ENCODE assay signal across 20 cellular contexts in genomic region chr9:8365466-8366160, GRCh38.
DNase-seq lines count a peak whose midpoint lies in the region; ATAC-seq lines count a peak whose summit lies in the region.
"Had no signal": no experiment of that assay in that cellular context is flagged by ENCODE, and none has a peak within 500 bp of the region (broad histone marks: within the 10 kb centered on the region; RNA-seq: fewer than 3 reads in every experiment).

No MANE protein-coding gene starts in this region.

- peak; percentile 45 for DNase-seq in glomerular visceral epithelial cell (ENCODE audit: extremely low spot score)
- DNase-seq in Karpas-422, result no peak
- DNase-seq in posterior cingulate gyrus, result no peak
- DNase-seq in NCI-H187 treated with DMSO at 0.1 percent for 48 hours (lab: John Stamatoyannopoulos, UW), result no peak
- DNase-seq: activated CD4-positive, alpha-beta T cell treated with anti-CD3 and anti-CD28 coated beads, Interleukin-2, amount 50 U/mL, for 48 hours; AML-193; COR-L47; H9; MG63; NCI-H1694; stimulated activated CD4-positive, alpha-beta T cell treated with anti-CD3 and anti-CD28 coated beads, Interleukin-12 subunit alpha, Interleukin-12 subunit beta, amount 100 ng/mL, for 4 hours; T-helper 2 cell; thyroid gland; WERI-Rb-1 had no signal

- intact Hi-C loops in posterior cingulate gyrus (cut with DNase I), result no loop called here

- H3K4me3 ChIP-seq in skeletal muscle satellite cell (ENCODE audit: low read length) (peak overlapping the region; percentile 1), Karpas-422 (ENCODE audit: low read length) (no peak overlapping the region)
- H3K4me3 ChIP-seq: MG63, thyroid gland had no signal

- H3K4me1 ChIP-seq in skeletal muscle satellite cell (ENCODE audit: control insufficient read depth, insufficient read depth, low read length) (peaks cover 31% of the 10 kb centered on the region), Karpas-422 (ENCODE audit: low read length) (no peaks in the 10 kb centered on the region)
- H3K4me1 ChIP-seq: thyroid gland had no signal

- ATAC-seq in GM18508 (IDR thresholded peaks at IDR 0.05; ENCODE audit: insufficient read depth, unreplicated experiment), result peak; percentile 4
- ATAC-seq in activated T-helper 17 cell treated with anti-CD3 and anti-CD28 coated beads, Interleukin-2, amount 50 U/mL, for 72 hours (replicated peaks), result peak; percentile 53

- H3K27me3 Mint-ChIP-seq in activated T-helper 17 cell treated with anti-CD3 and anti-CD28 coated beads, Interleukin-2, amount 50 U/mL, for 72 hours, result no peaks in the 10 kb centered on the region
- H3K27me3 Mint-ChIP-seq: IgD-negative memory B cell had no signal

- no peaks in the 10 kb centered on the region for H3K79me2 ChIP-seq in Karpas-422 (ENCODE audit: low read length)

- H4K20me1 ChIP-seq in Karpas-422 (ENCODE audit: insufficient read depth, low read depth, low read length), result no peaks in the 10 kb centered on the region

- no peaks in the 10 kb centered on the region for H3K9me3 Mint-ChIP-seq in activated T-helper 17 cell treated with anti-CD3 and anti-CD28 coated beads, Interleukin-2, amount 50 U/mL, for 72 hours
- H3K9me3 Mint-ChIP-seq: activated naive CD4-positive, alpha-beta T cell treated with anti-CD3 and anti-CD28 coated beads, Interleukin-2, amount 50 U/mL, for 24 hours; H9; IgD-negative memory B cell had no signal

- H2AFZ ChIP-seq in Karpas-422 (ENCODE audit: low read length), result no peak overlapping the region

- H3K9ac ChIP-seq in skeletal muscle satellite cell (ENCODE audit: low read depth, low read length), result no peak overlapping the region
- H3K9ac ChIP-seq in Karpas-422 (ENCODE audit: low read length), result no peak overlapping the region

- H3K4me2 ChIP-seq in skeletal muscle satellite cell (ENCODE audit: low read length), result peak overlapping the region; percentile 45
- H3K4me2 ChIP-seq in Karpas-422 (ENCODE audit: low read depth, low read length, poor library complexity, severe bottlenecking), result no peak overlapping the region

- no peaks in the 10 kb centered on the region for H3K9me3 ChIP-seq in skeletal muscle satellite cell (replicated peaks; ENCODE audit: low read length)
- peaks cover 20% of the 10 kb centered on the region for H3K9me3 ChIP-seq in Karpas-422 (ENCODE audit: low read length)
- H3K9me3 ChIP-seq: MG63, thyroid gland had no signal

- H3K27ac ChIP-seq in Karpas-422 (ENCODE audit: low read length), result no peak overlapping the region
- H3K27ac ChIP-seq: epithelial cell of prostate, thyroid gland, WERI-Rb-1 had no signal

- no peaks in the 10 kb centered on the region for H3K9me2 ChIP-seq in Karpas-422 (replicated peaks; ENCODE audit: insufficient read depth, low read length)

- peak overlapping the region; percentile 21 for H3K4me3 Mint-ChIP-seq in activated T-helper 17 cell treated with anti-CD3 and anti-CD28 coated beads, Interleukin-2, amount 50 U/mL, for 72 hours
- H3K4me3 Mint-ChIP-seq: activated naive CD4-positive, alpha-beta T cell treated with anti-CD3 and anti-CD28 coated beads, Interleukin-2, amount 50 U/mL, for 24 hours; H9; IgD-negative memory B cell had no signal

- no peaks in the 10 kb centered on the region for H3K36me3 Mint-ChIP-seq in activated T-helper 17 cell treated with anti-CD3 and anti-CD28 coated beads, Interleukin-2, amount 50 U/mL, for 72 hours (ENCODE audit: low read depth)
- H3K36me3 Mint-ChIP-seq: activated naive CD4-positive, alpha-beta T cell treated with anti-CD3 and anti-CD28 coated beads, Interleukin-2, amount 50 U/mL, for 24 hours had no signal

- H3K4me1 Mint-ChIP-seq in activated T-helper 17 cell treated with anti-CD3 and anti-CD28 coated beads, Interleukin-2, amount 50 U/mL, for 72 hours, result peaks cover 5% of the 10 kb centered on the region
- H3K4me1 Mint-ChIP-seq: activated naive CD4-positive, alpha-beta T cell treated with anti-CD3 and anti-CD28 coated beads, Interleukin-2, amount 50 U/mL, for 24 hours; H9; IgD-negative memory B cell had no signal

- H3K27ac Mint-ChIP-seq in activated T-helper 17 cell treated with anti-CD3 and anti-CD28 coated beads, Interleukin-2, amount 50 U/mL, for 72 hours, result peak overlapping the region; percentile 26
- H3K27ac Mint-ChIP-seq: activated naive CD4-positive, alpha-beta T cell treated with anti-CD3 and anti-CD28 coated beads, Interleukin-2, amount 50 U/mL, for 24 hours; H9; IgD-negative memory B cell had no signal

- H3K36me3 ChIP-seq in skeletal muscle satellite cell (ENCODE audit: insufficient read depth, low read length) (no peaks in the 10 kb centered on the region), Karpas-422 (ENCODE audit: insufficient read depth, low read length) (no peaks in the 10 kb centered on the region)
- H3K36me3 ChIP-seq: MG63, thyroid gland, WERI-Rb-1 had no signal

- no peaks in the 10 kb centered on the region for H3K27me3 ChIP-seq in skeletal muscle satellite cell (ENCODE audit: control insufficient read depth, insufficient read depth, low read length)
- no peaks in the 10 kb centered on the region for H3K27me3 ChIP-seq in Karpas-422 (ENCODE audit: low read length)
- H3K27me3 ChIP-seq: MG63, thyroid gland had no signal
